9 cellular contexts compared by ENCODE assay signal in the genomic region with DNA sequence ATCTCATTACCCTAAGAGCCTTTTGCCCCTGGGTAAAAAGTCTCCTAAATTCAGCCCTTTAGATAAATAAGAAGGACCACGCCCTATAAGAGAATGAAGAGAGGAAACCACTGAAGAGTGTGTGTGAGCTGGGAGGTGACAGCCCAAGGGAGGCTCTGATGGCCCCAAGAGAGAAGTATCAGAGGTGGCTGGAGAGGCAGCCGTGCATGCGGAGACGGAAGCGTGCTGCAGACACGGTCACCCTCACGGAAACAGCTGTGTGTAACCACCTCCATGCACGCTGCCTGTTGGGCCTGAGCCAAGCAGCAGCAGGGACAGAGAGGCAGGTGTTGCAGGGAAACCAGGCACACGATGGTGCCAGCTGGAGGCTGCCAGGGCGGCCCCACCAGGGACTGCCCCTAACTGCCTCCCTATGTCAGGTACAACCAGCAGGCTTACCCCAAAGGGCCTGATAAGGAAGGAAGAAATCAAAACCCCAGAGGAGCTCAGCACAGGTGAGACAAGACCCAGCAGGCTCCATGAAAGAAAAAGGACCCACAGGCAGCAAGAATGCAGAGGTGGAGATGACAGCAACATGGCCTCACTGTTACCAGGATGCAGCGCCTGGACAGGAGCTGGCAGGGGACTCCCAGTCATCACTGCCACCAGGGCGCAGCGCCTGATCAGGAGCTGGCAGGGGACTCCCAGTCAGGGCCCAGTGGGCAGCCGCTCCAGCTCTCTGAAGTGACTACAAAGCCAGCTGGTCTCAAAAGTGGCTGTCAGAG. TPM values are rescaled to one million over a fixed set of nuclear protein-coding genes. Genes with fewer than 3 reads are reported as not detected.
DNase-seq lines count a peak whose midpoint lies in the region; ATAC-seq and TF ChIP-seq lines count a peak whose summit lies in the region.
"Had no signal": no experiment of that assay in that cellular context is flagged by ENCODE, and none has a peak within 500 bp of the region (broad histone marks: within the 10 kb centered on the region; RNA-seq: fewer than 3 reads in every experiment).

No MANE protein-coding gene starts in this region.

- no peaks in the 10 kb centered on the region for H3F3A ChIP-seq in OCI-LY1 (ENCODE audit: insufficient read depth, low read length)

- TF ChIP-seq CTCF in GM13976 (IDR thresholded peaks at IDR 0.05; ENCODE audit: borderline replicate concordance, control extremely low read depth, extremely low read depth, insufficient read depth, missing control alignments), result no peak
- no peak for TF ChIP-seq CTCF in OCI-LY1 (IDR thresholded peaks at IDR 0.05; ENCODE audit: low read length)
- TF ChIP-seq CTCF in colonic mucosa (IDR thresholded peaks at IDR 0.05), result no peak
- no peak for TF ChIP-seq CTCF in endodermal cell (conservative IDR thresholded peaks at IDR 0.05)

- H3K27me3 Mint-ChIP-seq in endodermal cell (ENCODE audit: insufficient read depth), result no peaks in the 10 kb centered on the region

- H3K9me3 ChIP-seq in OCI-LY1 (ENCODE audit: low read length), result no peaks in the 10 kb centered on the region
- H3K9me3 ChIP-seq in colonic mucosa, result no peaks in the 10 kb centered on the region
- H3K9me3 ChIP-seq in endodermal cell (ENCODE audit: control insufficient read depth, low read length), result no peaks in the 10 kb centered on the region

- H3K4me3 ChIP-seq in OCI-LY1 (ENCODE audit: low read depth, low read length, poor library complexity, severe bottlenecking) (peak overlapping the region; percentile 39), colonic mucosa (no peak overlapping the region), skin epidermis (peak overlapping the region in 1 of 7 experiments; percentile 9), endodermal cell (ENCODE audit: low read length) (no peak overlapping the region)

- no peaks in the 10 kb centered on the region for H3K9me3 Mint-ChIP-seq in endodermal cell

- peak overlapping the region; percentile 86 for H3K27ac ChIP-seq in OCI-LY1 (ENCODE audit: low read depth, low read length, poor library complexity, severe bottlenecking)
- H3K27ac ChIP-seq in colonic mucosa, result no peak overlapping the region
- H3K27ac ChIP-seq in skin epidermis, result peak overlapping the region in 20 of 21 experiments; percentile 23 to 94 (median 64)
- no peak overlapping the region for H3K27ac ChIP-seq in endodermal cell (ENCODE audit: low read depth, low read length)

- H3K36me3 ChIP-seq in OCI-LY1 (ENCODE audit: insufficient read depth, low read length) (peaks cover 24% of the 10 kb centered on the region), colonic mucosa (no peaks in the 10 kb centered on the region), endodermal cell (ENCODE audit: control insufficient read depth, insufficient read depth, low read length) (peaks cover 25% of the 10 kb centered on the region)

- peak overlapping the region; percentile 39; the same call in 1 of the 2 replicates for H3K9ac ChIP-seq in OCI-LY1 (ENCODE audit: low read length)
- H3K9ac ChIP-seq in colonic mucosa (ENCODE audit: low read depth in 2 of 2, low read length in 2 of 2), result no peak overlapping the region
- H3K9ac ChIP-seq in endodermal cell (ENCODE audit: extremely low read depth, low read length, poor library complexity, severe bottlenecking), result no peak overlapping the region

- no peak overlapping the region for H2AFZ ChIP-seq in OCI-LY1 (ENCODE audit: low read length)

- H3K79me2 ChIP-seq in OCI-LY1 (ENCODE audit: insufficient read depth, low read length), result no peaks in the 10 kb centered on the region

- WGBS in endodermal cell (ENCODE audit: insufficient coverage in 1 of 2, insufficient read length in 1 of 2), 2 experiments, result 92 to 94% methylated on average over 8 to 14 of the region's 14 CpGs

- no peaks in the 10 kb centered on the region for H4K20me1 ChIP-seq in OCI-LY1 (ENCODE audit: insufficient read depth, low read length)

- peaks cover 27% of the 10 kb centered on the region for H3K36me3 Mint-ChIP-seq in endodermal cell (ENCODE audit: low read depth)

- H3K4me1 ChIP-seq in OCI-LY1 (ENCODE audit: insufficient read depth, low read length, severe bottlenecking) (peaks cover 61% of the 10 kb centered on the region), colonic mucosa (no peaks in the 10 kb centered on the region), endodermal cell (ENCODE audit: control insufficient read depth, insufficient read depth, low read length) (peaks cover 4% of the 10 kb centered on the region)

- in situ Hi-C loops in GM13976 (cut with MboI; ENCODE audit: low sequenced_read_pairs, unreplicated experiment), result no loop called here

- ATAC-seq in GM21447 (IDR thresholded peaks at IDR 0.05; ENCODE audit: unreplicated experiment) (peak; percentile 85), HG03521 (IDR thresholded peaks at IDR 0.05; ENCODE audit: unreplicated experiment) (peak; percentile 85)

- H3K4me3 Mint-ChIP-seq in endodermal cell, result no peak overlapping the region

- DNase-seq in GM13976 (ENCODE audit: low spot score) (peak; percentile 92), colonic mucosa (peak; percentile 74), endodermal cell (no peak), cerebellar nuclear complex (lab: John Stamatoyannopoulos, UW) (no peak)

- intact Hi-C loops in colonic mucosa (cut with DNase I), result no loop called here

- H3K4me1 Mint-ChIP-seq in endodermal cell, result peaks cover 11% of the 10 kb centered on the region

- no peaks in the 10 kb centered on the region; the same call in 1 of the 2 replicates for H3K27me3 ChIP-seq in OCI-LY1 (ENCODE audit: insufficient read depth, low read length)
- H3K27me3 ChIP-seq in colonic mucosa, result no peaks in the 10 kb centered on the region
- H3K27me3 ChIP-seq in endodermal cell (ENCODE audit: control insufficient read depth, insufficient read depth, low read length, poor library complexity, severe bottlenecking), result no peaks in the 10 kb centered on the region

- no peak overlapping the region for H3K27ac Mint-ChIP-seq in endodermal cell

- peak overlapping the region; percentile 58 for H3K4me2 ChIP-seq in OCI-LY1 (ENCODE audit: low read length)

- no peaks in the 10 kb centered on the region for H3K9me2 ChIP-seq in OCI-LY1 (ENCODE audit: low read depth, low read length)

RNA-seq across cellular contexts. Expression of gene LARGE2, which starts 7.8 kb away (rescaled TPM):
- total RNA-seq in colonic mucosa, result 1 to 10 TPM; 4.1 to 7.5 TPM
- 10 to 100 TPM; 28.5 to 35.2 TPM for total RNA-seq in endodermal cell
- polyA plus RNA-seq in endodermal cell (2013, experiment 1 of 2), result 15.0 TPM
- 6.5 TPM for polyA plus RNA-seq in endodermal cell (2013, experiment 2 of 2)
- total RNA-seq: endothelial cell of umbilical vein had no signal

RNA-seq across cellular contexts. Expression of gene PEX16, which starts 12.5 kb away (rescaled TPM):
- total RNA-seq in colonic mucosa (10 to 100 TPM; 30.0 to 44.9 TPM), endodermal cell (10 to 100 TPM; 32.2 to 37.8 TPM)
- 22.9 TPM for polyA plus RNA-seq in endodermal cell (2013, experiment 1 of 2)
- 18.8 TPM for polyA plus RNA-seq in endodermal cell (2013, experiment 2 of 2)

RNA-seq across cellular contexts. Expression of gene FREY1, which starts 23.1 kb away (rescaled TPM):
- total RNA-seq in colonic mucosa, result 1 to 10 TPM in 1 of 2 donors, not detected in 1; 1.1 TPM
- total RNA-seq in endodermal cell, result 1 to 10 TPM; 1.1 to 1.5 TPM
- 1.2 TPM for polyA plus RNA-seq in endodermal cell (2013, experiment 1 of 2)
- polyA plus RNA-seq in endodermal cell (2013, experiment 2 of 2), result not detected

RNA-seq across cellular contexts. Expression of gene MAPK8IP1, which starts 44.8 kb away (rescaled TPM):
- 1 to 10 TPM; 2.4 to 3.6 TPM for total RNA-seq in colonic mucosa
- total RNA-seq in endodermal cell, result 10 to 100 TPM; 11.2 to 12.8 TPM
- polyA plus RNA-seq in endodermal cell (2013, experiment 1 of 2), result 23.9 TPM
- 18.4 TPM for polyA plus RNA-seq in endodermal cell (2013, experiment 2 of 2)

Comparison
In these comparisons a context has a peak if more than half of its experiments do, and no peak if none do; other contexts are left out.
1. DNase-seq: peak in GM13976 (single experiment) and colonic mucosa (single experiment); none in endodermal cell (single experiment) and cerebellar nuclear complex (0 of 2).
2. H3K27ac ChIP-seq: peak in OCI-LY1 (single experiment) and skin epidermis (20 of 21); none in colonic mucosa (single experiment) and endodermal cell (single experiment).